Comparison of ENCODE assay signal across 1 cellular context in genomic region chr13:28468520-28468915, GRCh38.
TF ChIP-seq lines count a peak whose summit lies in the region.

No MANE protein-coding gene starts in this region.

TF ChIP-seq in WTC11, 78 proteins besides CTCF, POLR2A, EP300 and RAD21 (continued from another document):
- TF ChIP-seq AFF4 (CRISPR knock-in tag; IDR thresholded peaks at IDR 0.05; ENCODE audit: borderline replicate concordance) (no peak), HMGXB4 (CRISPR knock-in tag; IDR thresholded peaks at IDR 0.05) (no peak), SOX15 (CRISPR knock-in tag; IDR thresholded peaks at IDR 0.05) (no peak), NFE2L1 (CRISPR knock-in tag; IDR thresholded peaks at IDR 0.05) (no peak), PREB (CRISPR knock-in tag; IDR thresholded peaks at IDR 0.05; ENCODE audit: borderline replicate concordance) (no peak), ATF2 (CRISPR knock-in tag; IDR thresholded peaks at IDR 0.05; ENCODE audit: borderline replicate concordance, low read depth) (no peak), TCF7 (CRISPR knock-in tag; IDR thresholded peaks at IDR 0.05; ENCODE audit: low read depth) (no peak), NR1H2 (CRISPR knock-in tag; IDR thresholded peaks at IDR 0.05) (no peak), ZNF281 (CRISPR knock-in tag; IDR thresholded peaks at IDR 0.05) (no peak), ZNF671 (CRISPR knock-in tag; IDR thresholded peaks at IDR 0.05) (no peak), SP1 (CRISPR knock-in tag; conservative IDR thresholded peaks at IDR 0.05) (no peak), MLX (CRISPR knock-in tag; IDR thresholded peaks at IDR 0.05) (no peak), ETV6 (CRISPR knock-in tag; IDR thresholded peaks at IDR 0.05) (no peak), IRF1 (CRISPR knock-in tag; IDR thresholded peaks at IDR 0.05) (no peak), STAT6 (CRISPR knock-in tag; conservative IDR thresholded peaks at IDR 0.05; ENCODE audit: low read depth) (no peak)
